Comparison of ENCODE assay signal across 8 cellular contexts in genomic region chr1:147545133-147545532, GRCh38. TPM values are rescaled to one million over a fixed set of nuclear protein-coding genes. Genes with fewer than 3 reads are reported as not detected.
A peak's percentile ranks its signal among the peaks of the same experiment; 100 is the strongest.
DNase-seq lines count a peak whose midpoint lies in the region; ATAC-seq and TF ChIP-seq lines count a peak whose summit lies in the region.

No MANE protein-coding gene starts in this region.

- no peaks in the 10 kb centered on the region for H3K9me3 ChIP-seq in CD8-positive, alpha-beta memory T cell (ENCODE audit: low read length)
- H3K9me3 ChIP-seq in gastrocnemius medialis: no peaks in the 10 kb centered on the region
- no peaks in the 10 kb centered on the region for H3K9me3 ChIP-seq in right lobe of liver

- no peak overlapping the region for H3K4me3 ChIP-seq in CD8-positive, alpha-beta memory T cell (ENCODE audit: low read length)
- H3K4me3 ChIP-seq in gastrocnemius medialis (peak overlapping the region in 1 of 4 donors; percentile 2), right lobe of liver (no peak overlapping the region)

- intact Hi-C loops in gastrocnemius medialis (cut with DNase I; ENCODE audit: low total_unique reads): no loop called here
- intact Hi-C loops in right lobe of liver (cut with DNase I): no loop called here

- H3K27ac ChIP-seq in CD8-positive, alpha-beta memory T cell (ENCODE audit: low read depth, low read length): no peak overlapping the region
- H3K27ac ChIP-seq in gastrocnemius medialis (peak overlapping the region; percentile 62 to 99 (median 94)), right lobe of liver (no peak overlapping the region)

- peaks cover 3% of the 10 kb centered on the region for H3K27me3 ChIP-seq in CD8-positive, alpha-beta memory T cell (ENCODE audit: insufficient read depth, low read length, poor library complexity, severe bottlenecking)
- H3K27me3 ChIP-seq in gastrocnemius medialis: no peaks in the 10 kb centered on the region
- no peaks in the 10 kb centered on the region for H3K27me3 ChIP-seq in right lobe of liver

- peaks cover 60% of the 10 kb centered on the region for H3K4me1 ChIP-seq in CD8-positive, alpha-beta memory T cell (ENCODE audit: insufficient read depth, low read length)
- H3K4me1 ChIP-seq in gastrocnemius medialis (peaks cover 40 to 47% of the 10 kb centered on the region in 2 donors), right lobe of liver (peaks cover 0 to 11% (median 2%) of the 10 kb centered on the region in 4 donors)

- H3K9me3 Mint-ChIP-seq in CD8-positive, alpha-beta memory T cell: no peaks in the 10 kb centered on the region

- H3K4me1 Mint-ChIP-seq in CD8-positive, alpha-beta memory T cell: peaks cover 12 to 33% (median 21%) of the 10 kb centered on the region in 3 donors

- POLR2A ChIA-PET in CD8-positive, alpha-beta memory T cell (lab: Charles Lee): interaction anchor here (1.1 kb wide), 1 partner anchor 54 kb away, joined by 9 read pairs; no protein-coding TSS in a partner anchor

- WGBS in right lobe of liver (ENCODE audit: insufficient coverage, low coverage, low lambda C conversion rate, missing lambda C conversion rate): 28% methylated on average over 6 of the region's 6 CpGs

- H3K27me3 Mint-ChIP-seq in CD8-positive, alpha-beta memory T cell: peaks cover 20 to 34% of the 10 kb centered on the region in 2 donors

- in situ Hi-C loops in gastrocnemius medialis (cut with MboI; ENCODE audit: low sequenced_read_pairs in 4 of 4): loop anchor here in 1 of 4 donors (10.0 kb wide), 1 partner anchor 50 kb away; no protein-coding TSS in a partner anchor

- TF ChIP-seq POLR2A in gastrocnemius medialis (IDR thresholded peaks at IDR 0.05) (no peak), right lobe of liver (IDR thresholded peaks at IDR 0.05) (no peak)

- no peaks in the 10 kb centered on the region for H3K36me3 ChIP-seq in CD8-positive, alpha-beta memory T cell (ENCODE audit: insufficient read depth, low read length)
- H3K36me3 ChIP-seq in gastrocnemius medialis (no peaks in the 10 kb centered on the region), right lobe of liver (no peaks in the 10 kb centered on the region)

- ATAC-seq in HG03442 (IDR thresholded peaks at IDR 0.05; ENCODE audit: unreplicated experiment) (peak; percentile 76), gastrocnemius medialis (peak; percentile 4 to 20), right lobe of liver (no peak)

- CTCF ChIA-PET in CD8-positive, alpha-beta memory T cell (lab: Charles Lee): interaction anchor here (0.7 to 2.3 kb wide), 4 partner anchors 14 to 347 kb away, joined by 3 to 8 read pairs (median 4); partner anchors contain the start of gene CHD1L

- DNase-seq in CD8-positive, alpha-beta memory T cell: peak; percentile 75 to 93 (median 88)
- DNase-seq in activated CD4-positive, alpha-beta T cell treated with anti-CD3 and anti-CD28 coated beads for 48 hours: peak; percentile 90
- peak; percentile 61 for DNase-seq in effector CD8-positive, alpha-beta T cell (lab: John Stamatoyannopoulos, UW)
- DNase-seq in gastrocnemius medialis (peak; percentile 22 to 56), GM19240 (ENCODE audit: insufficient read length, low spot score) (no peak), right lobe of liver (no peak), NCI-H128 (lab: John Stamatoyannopoulos, UW; ENCODE audit: unreplicated experiment) (no peak)

- no peak for TF ChIP-seq CTCF in gastrocnemius medialis (IDR thresholded peaks at IDR 0.05 in 4 of 5, conservative IDR thresholded peaks at IDR 0.05 in 1 of 5)
- TF ChIP-seq CTCF in right lobe of liver (IDR thresholded peaks at IDR 0.05): no peak

- peak overlapping the region; percentile 1 to 66 (median 57) for H3K4me3 Mint-ChIP-seq in CD8-positive, alpha-beta memory T cell

- no peaks in the 10 kb centered on the region for H3K36me3 Mint-ChIP-seq in CD8-positive, alpha-beta memory T cell

- peak overlapping the region in 7 of 8 donors; percentile 3 to 89 (median 32) for H3K27ac Mint-ChIP-seq in CD8-positive, alpha-beta memory T cell

RNA-seq across cellular contexts. Expression of gene BCL9, which starts 3.8 kb away (rescaled TPM):
- 10 to 100 TPM; 19.2 to 23.9 TPM for total RNA-seq in CD8-positive, alpha-beta memory T cell
- 4.4 TPM for polyA plus RNA-seq in CD8-positive, alpha-beta memory T cell
- total RNA-seq in gastrocnemius medialis: 10 to 100 TPM in 2 of 4 donors, 1 to 10 TPM in 1, under 1 TPM in 1; 0.76 to 15.6 (median 8.0) TPM
- 1 to 10 TPM; 4.2 to 7.4 (median 7.1) TPM for total RNA-seq in right lobe of liver

Comparison
In these comparisons a context has a peak if more than half of its experiments do, and no peak if none do; other contexts are left out.
1. DNase-seq: peak in CD8-positive, alpha-beta memory T cell (5 of 5), activated CD4-positive, alpha-beta T cell treated with anti-CD3 and anti-CD28 coated beads for 48 hours (single experiment), effector CD8-positive, alpha-beta T cell (single experiment) and gastrocnemius medialis (2 of 2); none in GM19240 (single experiment), right lobe of liver (0 of 3) and NCI-H128 (single experiment).
2. H3K27ac ChIP-seq: peak in gastrocnemius medialis (4 of 4); none in CD8-positive, alpha-beta memory T cell (single experiment) and right lobe of liver (0 of 3).
3. ATAC-seq: peak in HG03442 (single experiment) and gastrocnemius medialis (2 of 2); none in right lobe of liver (0 of 4).